Comparison of ENCODE assay signal across 8 cellular contexts in genomic region chr19:7534531-7534980, GRCh38. TPM values are rescaled to one million over a fixed set of nuclear protein-coding genes. Genes with fewer than 3 reads are reported as not detected.
DNase-seq lines count a peak whose midpoint lies in the region; ATAC-seq and TF ChIP-seq lines count a peak whose summit lies in the region.

No MANE protein-coding gene starts in this region.

- TF ChIP-seq CTCF in DOHH2 (IDR thresholded peaks at IDR 0.05; ENCODE audit: low read depth, low read length, poor library complexity, severe bottlenecking) (no peak), body of pancreas (IDR thresholded peaks at IDR 0.05) (no peak), prostate gland (IDR thresholded peaks at IDR 0.05) (peak in 1 of 4 experiments; percentile 6)

- DNase-seq in RPMI8226 (peak; percentile 47), body of pancreas (peak; percentile 45 to 64 (median 58)), hypothalamus (lab: John Stamatoyannopoulos, UW) (peak in 47 of 51 donors; percentile 27 to 85 (median 60)), prostate gland (ENCODE audit: low spot score) (peak; percentile 36)

- peak overlapping the region; percentile 85 for H3K4me2 ChIP-seq in DOHH2 (ENCODE audit: low read length)

- H3K4me3 ChIP-seq in DOHH2 (ENCODE audit: low read length) (peak overlapping the region; percentile 98), body of pancreas (peak overlapping the region; percentile 55 to 78), prostate gland (peak overlapping the region; percentile 85 to 93)

- H3K36me3 ChIP-seq in DOHH2 (ENCODE audit: control insufficient read depth, low read length) (peaks cover 10% of the 10 kb centered on the region), body of pancreas (replicated peaks in 1 of 2; ENCODE audit: insufficient read depth in 1 of 2, low read depth in 2 of 2) (peaks cover 0 to 2% of the 10 kb centered on the region in 2 donors), prostate gland (no peaks in the 10 kb centered on the region)

- TF ChIP-seq POLR2A in body of pancreas (IDR thresholded peaks at IDR 0.05): no peak
- no peak for TF ChIP-seq POLR2A in prostate gland (IDR thresholded peaks at IDR 0.05)

- 0 to 1% methylated on average over 19 to 20 of the region's 20 CpGs for WGBS in body of pancreas, 2 donors
- under 1% methylated on average over 20 of the region's 20 CpGs for WGBS in prostate gland

- H4K20me1 ChIP-seq in DOHH2 (ENCODE audit: control insufficient read depth, insufficient read depth, low read depth, low read length): no peaks in the 10 kb centered on the region

- peaks cover 3% of the 10 kb centered on the region; the same call in 1 of the 2 replicates for H3K79me2 ChIP-seq in DOHH2 (ENCODE audit: control insufficient read depth, low read length)

- H3K9me3 ChIP-seq in DOHH2 (ENCODE audit: control insufficient read depth, insufficient read depth, low read length) (no peaks in the 10 kb centered on the region), body of pancreas (no peaks in the 10 kb centered on the region), prostate gland (no peaks in the 10 kb centered on the region)

- H3K27ac ChIP-seq in DOHH2 (ENCODE audit: low read depth, low read length) (no peak overlapping the region), body of pancreas (peak overlapping the region; percentile 84 to 93 (median 88)), prostate gland (peak overlapping the region; percentile 86 to 91)

- peaks cover 3% of the 10 kb centered on the region; the same call in 1 of the 2 replicates for H3F3A ChIP-seq in DOHH2 (ENCODE audit: control insufficient read depth, insufficient read depth)

- H3K4me1 ChIP-seq in DOHH2 (ENCODE audit: control insufficient read depth, low read length): peaks cover 16% of the 10 kb centered on the region
- peaks cover 19% of the 10 kb centered on the region for H3K4me1 ChIP-seq in body of pancreas
- no peaks in the 10 kb centered on the region for H3K4me1 ChIP-seq in prostate gland (replicated peaks)

- intact Hi-C loops in body of pancreas (cut with DNase I) (no loop called here), prostate gland (cut with DNase I) (loop anchor here (5.0 to 10.0 kb wide), 3 partner anchors 47 to 393 kb away; partner anchors contain the start of genes CTXN1 and PEX11G)

- ATAC-seq in HG02852 (IDR thresholded peaks at IDR 0.05; ENCODE audit: unreplicated experiment) (peak; percentile 8), body of pancreas (peak; percentile 16), HG03025 (IDR thresholded peaks at IDR 0.05; ENCODE audit: low FRiP score, unreplicated experiment) (no peak), GM18517 (IDR thresholded peaks at IDR 0.05; ENCODE audit: unreplicated experiment) (no peak)

- no peaks in the 10 kb centered on the region for H3K9me2 ChIP-seq in DOHH2 (replicated peaks; ENCODE audit: control insufficient read depth, low read length)

- no peaks in the 10 kb centered on the region for H3K27me3 ChIP-seq in DOHH2 (ENCODE audit: control insufficient read depth, low read length)
- no peaks in the 10 kb centered on the region for H3K27me3 ChIP-seq in body of pancreas
- H3K27me3 ChIP-seq in prostate gland (replicated peaks; ENCODE audit: insufficient read depth): no peaks in the 10 kb centered on the region

RNA-seq across cellular contexts. Expression of gene PNPLA6, which starts 1.0 kb away (rescaled TPM):
- total RNA-seq in body of pancreas (10 to 100 TPM; 43.8 to 52.1 TPM), prostate gland (10 to 100 TPM; 74.6 to 75.2 TPM)

RNA-seq across cellular contexts. Expression of gene MCOLN1, which starts 12.1 kb away (rescaled TPM):
- 10 to 100 TPM; 10.6 to 11.9 TPM for total RNA-seq in body of pancreas
- 10 to 100 TPM; 13.4 to 24.8 TPM for total RNA-seq in prostate gland

RNA-seq across cellular contexts. Expression of gene ZNF358, which starts 18.7 kb away (rescaled TPM):
- 10 to 100 TPM; 40.2 to 93.6 TPM for total RNA-seq in body of pancreas
- 100 to 1,000 TPM; 104 to 116 TPM for total RNA-seq in prostate gland

RNA-seq across cellular contexts. Expression of gene PEX11G, which starts 45.7 kb away (rescaled TPM):
- total RNA-seq in body of pancreas (1 to 10 TPM; 3.9 to 7.6 TPM), prostate gland (10 to 100 TPM; 13.1 to 17.4 TPM)

Comparison
In these comparisons a context has a peak if more than half of its experiments do, and no peak if none do; other contexts are left out.
1. ATAC-seq: peak in HG02852 (single experiment) and body of pancreas (single experiment); none in HG03025 (single experiment) and GM18517 (single experiment).
2. Peak in every context shown above with its lines, with median percentiles within 50 percentile points of each other: H3K4me3 ChIP-seq and DNase-seq.